21 cellular contexts compared by ENCODE assay signal in the genomic region with DNA sequence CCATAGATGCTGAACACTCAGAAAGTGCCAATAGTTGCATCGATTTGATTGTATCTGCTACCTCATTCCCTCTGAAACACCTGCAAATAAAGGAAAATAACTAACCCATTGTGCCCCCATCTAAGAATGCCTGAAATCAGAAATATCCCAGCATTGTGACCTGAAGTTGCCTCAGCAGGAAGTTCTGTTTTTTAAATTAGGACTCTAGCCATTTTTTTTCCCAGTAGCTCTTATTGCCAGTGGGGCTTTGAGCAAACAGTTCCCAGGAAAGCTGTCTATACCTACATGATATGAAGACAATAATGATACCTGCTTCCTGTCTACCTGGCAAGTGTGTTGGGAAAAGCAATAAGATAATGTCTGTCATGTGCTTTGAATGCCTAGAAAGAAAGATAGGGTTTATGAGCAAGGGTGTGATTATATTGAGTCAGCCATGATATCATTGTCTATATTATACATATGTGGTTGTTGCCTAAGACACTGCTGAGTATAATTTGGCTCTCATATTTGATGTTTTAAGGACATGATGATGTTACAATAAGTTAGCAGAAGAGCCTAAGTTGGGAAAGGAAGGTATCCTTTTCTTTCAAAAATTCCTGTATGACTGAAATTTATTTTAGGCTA.
"Had no signal": no experiment of that assay in that cellular context is flagged by ENCODE, and none has a peak within 500 bp of the region (broad histone marks: within the 10 kb centered on the region; RNA-seq: fewer than 3 reads in every experiment).

No MANE protein-coding gene starts in this region.

- H3K4me1 Mint-ChIP-seq: stimulated activated naive CD8-positive, alpha-beta T cell treated with anti-CD3 and anti-CD28 coated beads, Interleukin-15, amount 100 ng/mL, for 72 hours had no signal

- H3K27me3 ChIP-seq: ascending aorta, brain microvascular endothelial cell, tibial nerve had no signal

- DNase-seq: activated CD4-positive, alpha-beta T cell treated with anti-CD3 and anti-CD28 coated beads for 1 hour; activated CD4-positive, alpha-beta T cell treated with anti-CD3 and anti-CD28 coated beads, Interleukin-2, amount 50 U/mL, for 1 hour; activated CD8-positive, alpha-beta T cell treated with anti-CD3 and anti-CD28 coated beads, Interleukin-2, amount 10 ng/mL, durations not matched to agents 7 days and 5 days; activated gamma-delta T cell; activated naive CD4-positive, alpha-beta T cell treated with anti-CD3 and anti-CD28 coated beads, Interleukin-2, amount 50 U/mL, for 16 hours; brain microvascular endothelial cell; central memory CD4-positive, alpha-beta T cell; kidney; natural killer cell; stimulated activated CD4-positive, alpha-beta T cell treated with anti-CD3 and anti-CD28 coated beads, Interleukin-1b, Interleukin-23, amount 100 ng/mL, for 48 hours; stimulated activated naive CD8-positive, alpha-beta T cell treated with anti-CD3 and anti-CD28 coated beads, Interleukin-15, amount 100 ng/mL, for 72 hours; T-helper 1 cell had no signal

- H3K27ac ChIP-seq: ascending aorta, brain microvascular endothelial cell, coronary artery, foreskin keratinocyte, tibial nerve had no signal

- H3K36me3 ChIP-seq: ascending aorta, brain microvascular endothelial cell, tibial nerve had no signal

- H3K4me3 ChIP-seq: ascending aorta, coronary artery, tibial nerve had no signal

- H3K27ac Mint-ChIP-seq: activated CD8-positive, alpha-beta T cell treated with anti-CD3 and anti-CD28 coated beads, Interleukin-2, amount 10 ng/mL, durations not matched to agents 7 days and 5 days; activated T-helper 1 cell treated with anti-CD3 and anti-CD28 coated beads, Interleukin-12 subunit alpha, Interleukin-12 subunit beta, Interleukin-2, Interleukin-4 antibody, amounts not matched to agents 30 ng/mL and 10 ng/mL and 1 ng/mL, durations not matched to agents 14 hours and 24 hours and 36 hours; natural killer cell; progenitor cell of endocrine pancreas; stimulated activated naive CD8-positive, alpha-beta T cell treated with anti-CD3 and anti-CD28 coated beads, Interleukin-15, amount 100 ng/mL, for 72 hours had no signal

- H3K36me3 Mint-ChIP-seq: natural killer cell had no signal

- H3K4me1 ChIP-seq: foreskin keratinocyte had no signal

- H3K4me3 Mint-ChIP-seq: activated CD8-positive, alpha-beta T cell treated with anti-CD3 and anti-CD28 coated beads, Interleukin-2, amount 10 ng/mL, durations not matched to agents 7 days and 5 days; activated T-helper 1 cell treated with anti-CD3 and anti-CD28 coated beads, Interleukin-12 subunit alpha, Interleukin-12 subunit beta, Interleukin-2, Interleukin-4 antibody, amounts not matched to agents 30 ng/mL and 10 ng/mL and 1 ng/mL, durations not matched to agents 14 hours and 24 hours and 36 hours; natural killer cell; stimulated activated naive CD8-positive, alpha-beta T cell treated with anti-CD3 and anti-CD28 coated beads, Interleukin-15, amount 100 ng/mL, for 72 hours had no signal

- H3K9me3 Mint-ChIP-seq: activated T-helper 1 cell treated with anti-CD3 and anti-CD28 coated beads, Interleukin-12 subunit alpha, Interleukin-12 subunit beta, Interleukin-2, Interleukin-4 antibody, amounts not matched to agents 30 ng/mL and 10 ng/mL and 1 ng/mL, durations not matched to agents 14 hours and 24 hours and 36 hours; natural killer cell; stimulated activated naive CD8-positive, alpha-beta T cell treated with anti-CD3 and anti-CD28 coated beads, Interleukin-15, amount 100 ng/mL, for 72 hours had no signal

- H3K9me3 ChIP-seq: ascending aorta, tibial nerve had no signal

- ATAC-seq: activated CD8-positive, alpha-beta T cell treated with anti-CD3 and anti-CD28 coated beads, Interleukin-2, amount 10 ng/mL, durations not matched to agents 7 days and 5 days; foreskin keratinocyte; left lobe of liver; natural killer cell; stimulated activated naive CD8-positive, alpha-beta T cell treated with anti-CD3 and anti-CD28 coated beads, Interleukin-15, amount 100 ng/mL, for 72 hours had no signal

- FAIRE-seq: kidney, TTC549, urothelium cell line had no signal
